ENCODE assay signal across 9 cellular contexts in genomic region chr9:117247271-117247670, GRCh38.
DNase-seq lines count a peak whose midpoint lies in the region; ATAC-seq and TF ChIP-seq lines count a peak whose summit lies in the region.
"Had no signal": no experiment of that assay in that cellular context is flagged by ENCODE, and none has a peak within 500 bp of the region (broad histone marks: within the 10 kb centered on the region; RNA-seq: fewer than 3 reads in every experiment).

No MANE protein-coding gene starts in this region.

- DNase-seq in H7 (peak; percentile 22), RKO (ENCODE audit: low spot score) (peak; percentile 52), islet precursor cell (peak; percentile 58), retina (no peak)
- no peak for DNase-seq in activated CD8-positive, alpha-beta memory T cell treated with anti-CD3 and anti-CD28 coated beads, Interleukin-2, amount 10 ng/mL, durations not matched to agents 7 days and 5 days
- DNase-seq: activated naive CD8-positive, alpha-beta T cell treated with anti-CD3 and anti-CD28 coated beads, Interleukin-2, amount 10 ng/mL, durations not matched to agents 7 days and 5 days had no signal

- no peak overlapping the region for H3K27ac ChIP-seq in C4-2B

- H3K36me3 Mint-ChIP-seq in activated CD8-positive, alpha-beta memory T cell treated with anti-CD3 and anti-CD28 coated beads, Interleukin-2, amount 10 ng/mL, durations not matched to agents 7 days and 5 days: no peaks in the 10 kb centered on the region
- H3K36me3 Mint-ChIP-seq: activated naive CD8-positive, alpha-beta T cell treated with anti-CD3 and anti-CD28 coated beads, Interleukin-2, amount 10 ng/mL, durations not matched to agents 7 days and 5 days had no signal

- H3K4me1 Mint-ChIP-seq in activated CD8-positive, alpha-beta memory T cell treated with anti-CD3 and anti-CD28 coated beads, Interleukin-2, amount 10 ng/mL, durations not matched to agents 7 days and 5 days: no peaks in the 10 kb centered on the region
- H3K4me1 Mint-ChIP-seq: activated naive CD8-positive, alpha-beta T cell treated with anti-CD3 and anti-CD28 coated beads, Interleukin-2, amount 10 ng/mL, durations not matched to agents 7 days and 5 days had no signal

- CTCF ChIA-PET in activated CD8-positive, alpha-beta memory T cell treated with anti-CD3 and anti-CD28 coated beads, Interleukin-2, amount 10 ng/mL, durations not matched to agents 7 days and 5 days (lab: Charles Lee): no interaction called here

- no peaks in the 10 kb centered on the region for H3K9me3 Mint-ChIP-seq in activated CD8-positive, alpha-beta memory T cell treated with anti-CD3 and anti-CD28 coated beads, Interleukin-2, amount 10 ng/mL, durations not matched to agents 7 days and 5 days (ENCODE audit: low read depth)
- H3K9me3 Mint-ChIP-seq: activated naive CD8-positive, alpha-beta T cell treated with anti-CD3 and anti-CD28 coated beads, Interleukin-2, amount 10 ng/mL, durations not matched to agents 7 days and 5 days had no signal

- no peaks in the 10 kb centered on the region for H3K27me3 Mint-ChIP-seq in activated CD8-positive, alpha-beta memory T cell treated with anti-CD3 and anti-CD28 coated beads, Interleukin-2, amount 10 ng/mL, durations not matched to agents 7 days and 5 days
- H3K27me3 Mint-ChIP-seq: activated naive CD8-positive, alpha-beta T cell treated with anti-CD3 and anti-CD28 coated beads, Interleukin-2, amount 10 ng/mL, durations not matched to agents 7 days and 5 days had no signal

- peak; percentile 48 for TF ChIP-seq CTCF in C4-2B (conservative IDR thresholded peaks at IDR 0.05)

- no peaks in the 10 kb centered on the region for H3K36me3 ChIP-seq in H7 (replicated peaks; ENCODE audit: control insufficient read depth, insufficient read depth, low read length)

- ATAC-seq in GM21723 (IDR thresholded peaks at IDR 0.05; ENCODE audit: unreplicated experiment): no peak
- ATAC-seq in activated CD8-positive, alpha-beta memory T cell treated with anti-CD3 and anti-CD28 coated beads, Interleukin-2, amount 10 ng/mL, durations not matched to agents 7 days and 5 days: no peak
- ATAC-seq in HG03342 (IDR thresholded peaks at IDR 0.05; ENCODE audit: unreplicated experiment): no peak

- no peak overlapping the region for H3K4me3 ChIP-seq in H7 (ENCODE audit: insufficient read depth, low read depth, low read length)

- H3K4me3 Mint-ChIP-seq in activated CD8-positive, alpha-beta memory T cell treated with anti-CD3 and anti-CD28 coated beads, Interleukin-2, amount 10 ng/mL, durations not matched to agents 7 days and 5 days: no peak overlapping the region
- H3K4me3 Mint-ChIP-seq: activated naive CD8-positive, alpha-beta T cell treated with anti-CD3 and anti-CD28 coated beads, Interleukin-2, amount 10 ng/mL, durations not matched to agents 7 days and 5 days had no signal

- H3K27me3 ChIP-seq in H7 (ENCODE audit: control insufficient read depth, insufficient read depth, low read length): no peaks in the 10 kb centered on the region; the same call in 1 of the 2 replicates

- no peak overlapping the region for H3K27ac Mint-ChIP-seq in activated CD8-positive, alpha-beta memory T cell treated with anti-CD3 and anti-CD28 coated beads, Interleukin-2, amount 10 ng/mL, durations not matched to agents 7 days and 5 days
- H3K27ac Mint-ChIP-seq: activated naive CD8-positive, alpha-beta T cell treated with anti-CD3 and anti-CD28 coated beads, Interleukin-2, amount 10 ng/mL, durations not matched to agents 7 days and 5 days had no signal

Comparison
In these comparisons a context has a peak if more than half of its experiments do, and no peak if none do; other contexts are left out.
1. DNase-seq: peak in H7 (single experiment), RKO (single experiment) and islet precursor cell (single experiment); none in activated CD8-positive, alpha-beta memory T cell treated with anti-CD3 and anti-CD28 coated beads, Interleukin-2, amount 10 ng/mL, durations not matched to agents 7 days and 5 days (single experiment) and retina (single experiment).